In the genomic region with DNA sequence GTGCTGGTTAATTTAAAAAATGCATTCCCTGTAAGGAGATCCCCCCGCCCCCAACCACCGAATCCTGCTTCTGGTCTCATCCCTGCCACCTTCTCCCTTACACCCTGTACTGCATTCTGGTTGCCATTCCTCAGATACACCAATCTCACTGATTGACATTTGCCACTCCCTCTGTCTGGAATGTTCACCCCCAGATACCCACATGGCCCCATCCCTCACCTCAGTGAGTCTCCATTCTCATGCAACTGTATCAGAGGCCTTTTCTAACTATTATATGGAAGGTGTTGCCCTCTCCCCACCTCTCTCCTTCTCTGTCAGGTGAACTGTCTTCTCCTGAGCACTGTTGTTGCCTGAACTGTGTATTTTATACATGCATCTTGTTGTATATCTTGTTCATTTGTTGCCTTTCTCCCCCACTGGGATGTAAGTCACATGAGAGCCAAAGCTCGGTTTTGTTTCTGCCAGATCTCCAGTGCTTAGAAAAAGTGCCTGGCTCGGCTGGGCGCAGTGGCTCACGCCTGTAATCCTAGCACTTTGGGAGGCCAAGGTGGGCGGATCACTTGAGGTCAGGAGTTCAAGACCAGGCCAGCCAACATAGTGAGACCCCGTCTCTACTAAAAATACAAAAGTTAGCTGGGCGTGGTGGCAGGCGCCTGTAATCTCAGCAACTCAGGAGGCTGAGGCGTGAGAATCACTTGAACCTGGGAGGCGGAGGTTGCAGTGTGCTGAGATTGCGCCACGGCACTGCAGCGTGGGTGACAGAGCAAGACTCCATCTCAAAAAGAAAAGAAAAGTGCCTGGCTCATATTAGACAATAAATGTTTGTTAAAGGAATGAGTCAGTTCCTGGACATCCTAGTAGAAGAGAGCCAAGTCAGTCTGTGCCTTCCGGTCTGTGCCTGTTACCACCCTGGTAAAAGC, we compare ENCODE assay signal across 9 cellular contexts.
A peak's percentile ranks its signal among the peaks of the same experiment; 100 is the strongest.
DNase-seq lines count a peak whose midpoint lies in the region; ATAC-seq, FAIRE-seq and TF ChIP-seq lines count a peak whose summit lies in the region.
"Had no signal": no experiment of that assay in that cellular context is flagged by ENCODE, and none has a peak within 500 bp of the region (broad histone marks: within the 10 kb centered on the region; RNA-seq: fewer than 3 reads in every experiment).

No MANE protein-coding gene starts in this region.

- intact Hi-C loops in upper lobe of right lung (cut with DNase I) = no loop called here

- H3K27me3 ChIP-seq in astrocyte (ENCODE audit: insufficient read depth, low read length) (no peaks in the 10 kb centered on the region), keratinocyte (ENCODE audit: control insufficient read depth, extremely low read depth, insufficient read depth, low read length) (no peaks in the 10 kb centered on the region), upper lobe of right lung (no peaks in the 10 kb centered on the region)

- H3K9me3 Mint-ChIP-seq in activated naive CD4-positive, alpha-beta T cell treated with anti-CD3 and anti-CD28 coated beads, Interleukin-2, amount 50 U/mL, for 24 hours = no peaks in the 10 kb centered on the region
- H3K9me3 Mint-ChIP-seq in astrocyte (ENCODE audit: unreplicated experiment) = peaks cover 3% of the 10 kb centered on the region

- peak overlapping the region; percentile 64 for H3K27ac ChIP-seq in astrocyte (ENCODE audit: low read depth, low read length)
- peak overlapping the region; percentile 66 for H3K27ac ChIP-seq in keratinocyte (ENCODE audit: control insufficient read depth, insufficient read depth, low read length)
- H3K27ac ChIP-seq in upper lobe of right lung = peak overlapping the region; percentile 45

- DNase-seq in activated naive CD4-positive, alpha-beta T cell treated with anti-CD3 and anti-CD28 coated beads, Interleukin-2, amount 50 U/mL, for 16 hours = no peak
- DNase-seq in astrocyte (ENCODE audit: low read depth) (peak; percentile 79), keratinocyte (ENCODE audit: low read depth, low spot score) (no peak), upper lobe of right lung (no peak), DMS53 (lab: John Stamatoyannopoulos, UW) (no peak), DMS79 treated with DMSO at 0.1 percent for 48 hours (lab: John Stamatoyannopoulos, UW) (no peak), DMS 273 treated with DMSO at 0.1 percent for 48 hours (lab: John Stamatoyannopoulos, UW) (no peak)
- DNase-seq: DMS79 had no signal

- H3K9me1 ChIP-seq in keratinocyte (ENCODE audit: control insufficient read depth, extremely low read depth, insufficient read depth, low read length) = no peaks in the 10 kb centered on the region

- H3K27me3 Mint-ChIP-seq in activated naive CD4-positive, alpha-beta T cell treated with anti-CD3 and anti-CD28 coated beads, Interleukin-2, amount 50 U/mL, for 24 hours = no peaks in the 10 kb centered on the region
- no peaks in the 10 kb centered on the region for H3K27me3 Mint-ChIP-seq in astrocyte (ENCODE audit: low read depth, unreplicated experiment)

- peak overlapping the region; percentile 87 for H3K27ac Mint-ChIP-seq in activated naive CD4-positive, alpha-beta T cell treated with anti-CD3 and anti-CD28 coated beads, Interleukin-2, amount 50 U/mL, for 24 hours
- peak overlapping the region; percentile 67 for H3K27ac Mint-ChIP-seq in astrocyte (ENCODE audit: unreplicated experiment)

- H3K36me3 ChIP-seq in astrocyte (ENCODE audit: insufficient read depth, low read length) (no peaks in the 10 kb centered on the region), keratinocyte (ENCODE audit: control insufficient read depth in 2 of 2, extremely low read depth in 1 of 2, insufficient read depth in 2 of 2, low read length in 2 of 2) (peaks cover 3 to 5% of the 10 kb centered on the region in 2 experiments), upper lobe of right lung (no peaks in the 10 kb centered on the region)

- peak; percentile 58 for ATAC-seq in upper lobe of right lung

- H3K4me2 ChIP-seq in astrocyte (ENCODE audit: low read length) (peak overlapping the region; percentile 73), keratinocyte (ENCODE audit: control insufficient read depth, extremely low read depth, insufficient read depth, low read depth, low read length) (peak overlapping the region; percentile 33)

- dilution Hi-C loops in keratinocyte (cut with MboI; ENCODE audit: extremely low pct_ligation_motif_present, low sequenced_read_pairs) = no loop called here

- H3K9ac ChIP-seq in astrocyte (ENCODE audit: low read length) (peak overlapping the region; percentile 50), keratinocyte (ENCODE audit: control insufficient read depth, extremely low read depth, insufficient read depth, low read length) (peak overlapping the region; percentile 39)

- TF ChIP-seq CTCF in astrocyte (IDR thresholded peaks at IDR 0.05; ENCODE audit: insufficient read depth, low read depth, low read length) (no peak), keratinocyte (optimal IDR thresholded peaks at IDR 0.05 in 1 of 3, IDR thresholded peaks at IDR 0.05 in 1 of 3, conservative IDR thresholded peaks at IDR 0.05 in 1 of 3; ENCODE audit: extremely low read depth in 1 of 3, insufficient read depth in 2 of 3, low read length in 3 of 3) (no peak), upper lobe of right lung (IDR thresholded peaks at IDR 0.05) (no peak)

- H3K4me3 Mint-ChIP-seq in activated naive CD4-positive, alpha-beta T cell treated with anti-CD3 and anti-CD28 coated beads, Interleukin-2, amount 50 U/mL, for 24 hours = peak overlapping the region; percentile 37
- H3K4me3 Mint-ChIP-seq in astrocyte (ENCODE audit: unreplicated experiment) = peak overlapping the region; percentile 43

- H3K4me1 ChIP-seq in astrocyte (ENCODE audit: insufficient read depth, low read length) (peaks cover 19% of the 10 kb centered on the region), keratinocyte (ENCODE audit: control insufficient read depth, extremely low read depth, insufficient read depth, low read length) (peaks cover 59% of the 10 kb centered on the region), upper lobe of right lung (peaks cover 22% of the 10 kb centered on the region)

- no peak overlapping the region for H2AFZ ChIP-seq in astrocyte (ENCODE audit: low read depth, low read length)
- H2AFZ ChIP-seq in keratinocyte (ENCODE audit: control insufficient read depth, low read length) = no peak overlapping the region

- H3K4me3 ChIP-seq in astrocyte (ENCODE audit: insufficient read depth, low read depth, low read length) (no peak overlapping the region), keratinocyte (ENCODE audit: control insufficient read depth in 2 of 3, extremely low read depth in 1 of 3, insufficient read depth in 2 of 3, low read depth in 1 of 3, low read length in 3 of 3) (no peak overlapping the region), upper lobe of right lung (no peak overlapping the region)

- H3K4me1 Mint-ChIP-seq in activated naive CD4-positive, alpha-beta T cell treated with anti-CD3 and anti-CD28 coated beads, Interleukin-2, amount 50 U/mL, for 24 hours = peaks cover 96% of the 10 kb centered on the region
- peaks cover 51% of the 10 kb centered on the region for H3K4me1 Mint-ChIP-seq in astrocyte (ENCODE audit: low read depth, unreplicated experiment)

- H4K20me1 ChIP-seq in astrocyte (ENCODE audit: insufficient read depth, low read length) (peaks cover 77% of the 10 kb centered on the region), keratinocyte (ENCODE audit: control insufficient read depth, extremely low read depth, insufficient read depth, low read length) (no peaks in the 10 kb centered on the region)

- H3K36me3 Mint-ChIP-seq in activated naive CD4-positive, alpha-beta T cell treated with anti-CD3 and anti-CD28 coated beads, Interleukin-2, amount 50 U/mL, for 24 hours = no peaks in the 10 kb centered on the region
- peaks cover 11% of the 10 kb centered on the region for H3K36me3 Mint-ChIP-seq in astrocyte (ENCODE audit: low read depth, unreplicated experiment)

- FAIRE-seq in astrocyte (lab: Jason Lieb, UNC) (no peak), keratinocyte (lab: Jason Lieb, UNC) (peak; percentile 84)

- H3K9me3 ChIP-seq in astrocyte (ENCODE audit: insufficient read depth, low read depth, low read length) (no peaks in the 10 kb centered on the region), keratinocyte (ENCODE audit: control insufficient read depth, low read depth, low read length) (no peaks in the 10 kb centered on the region), upper lobe of right lung (no peaks in the 10 kb centered on the region)

- H3K79me2 ChIP-seq in astrocyte (ENCODE audit: insufficient read depth, low read length) (peaks cover 83% of the 10 kb centered on the region), keratinocyte (ENCODE audit: control insufficient read depth, insufficient read depth, low read length) (peaks cover 29% of the 10 kb centered on the region)
